Comparison of ENCODE assay signal across 18 cellular contexts in the genomic region with DNA sequence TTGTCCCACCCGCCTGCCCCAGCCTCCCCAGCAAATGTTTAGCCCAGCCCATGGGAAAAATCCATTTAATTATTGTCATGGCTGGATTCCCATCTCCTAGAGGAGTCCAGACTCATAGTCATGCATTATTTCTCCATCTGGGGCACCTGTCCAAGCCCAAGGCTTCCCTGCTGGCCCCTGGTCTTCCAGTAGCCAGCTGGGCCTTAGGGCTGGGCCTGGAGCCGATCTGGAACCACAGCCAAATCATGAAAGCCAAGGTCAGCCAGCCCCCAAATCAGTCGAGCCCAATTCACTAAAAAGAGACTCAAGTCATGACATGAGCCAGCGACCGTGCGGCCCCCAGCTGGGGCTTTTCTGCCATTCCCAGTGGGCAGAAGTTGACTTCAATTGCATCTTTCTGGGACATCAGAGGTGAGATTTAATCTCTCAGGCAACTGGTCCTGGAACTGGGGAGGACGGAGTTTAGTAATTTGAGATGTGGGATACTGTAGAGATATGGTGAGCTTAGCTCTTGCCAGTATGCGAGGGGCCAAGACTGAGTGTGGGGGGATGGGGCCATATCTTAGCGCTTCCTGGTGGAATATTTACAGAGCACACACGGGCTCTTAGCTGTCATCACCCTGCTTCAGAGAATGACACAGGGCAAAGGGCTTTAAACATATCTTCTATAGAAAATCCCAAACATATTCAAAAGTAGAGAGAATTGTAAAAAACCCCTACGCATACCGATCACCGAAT. TPM values are rescaled to one million over a fixed set of nuclear protein-coding genes. Genes with fewer than 3 reads are reported as not detected.
DNase-seq lines count a peak whose midpoint lies in the region; ATAC-seq and TF ChIP-seq lines count a peak whose summit lies in the region.
"Had no signal": no experiment of that assay in that cellular context is flagged by ENCODE, and none has a peak within 500 bp of the region (broad histone marks: within the 10 kb centered on the region; RNA-seq: fewer than 3 reads in every experiment).

No MANE protein-coding gene starts in this region.

- TF ChIP-seq POLR2A in heart left ventricle (IDR thresholded peaks at IDR 0.05): no peak

- H3K36me3 Mint-ChIP-seq in activated naive CD4-positive, alpha-beta T cell treated with anti-CD3 and anti-CD28 coated beads for 36 hours (ENCODE audit: low read depth): no peaks in the 10 kb centered on the region
- H3K36me3 Mint-ChIP-seq: CD14-positive monocyte had no signal

- H3K4me1 Mint-ChIP-seq in activated naive CD4-positive, alpha-beta T cell treated with anti-CD3 and anti-CD28 coated beads for 36 hours (ENCODE audit: low read depth): peaks cover 5% of the 10 kb centered on the region
- H3K4me1 Mint-ChIP-seq: CD14-positive monocyte had no signal

- peaks cover 6% of the 10 kb centered on the region for H3K9me3 Mint-ChIP-seq in activated naive CD4-positive, alpha-beta T cell treated with anti-CD3 and anti-CD28 coated beads for 36 hours

- 38 to 59% (median 49%) methylated on average over 13 of the region's 13 CpGs for whole genome bisulfite sequencing in heart left ventricle, 4 donors

- ATAC-seq in heart left ventricle: peak in 3 of 4 donors; percentile 34 to 89 (median 73)
- ATAC-seq in sciatic nerve: peak; percentile 44
- ATAC-seq: A549 had no signal

- no peak for TF ChIP-seq CTCF in heart left ventricle (IDR thresholded peaks at IDR 0.05)

- no peak overlapping the region for H3K4me3 Mint-ChIP-seq in activated naive CD4-positive, alpha-beta T cell treated with anti-CD3 and anti-CD28 coated beads for 36 hours
- H3K4me3 Mint-ChIP-seq: CD14-positive monocyte had no signal

- H3K4me1 ChIP-seq in adipocyte (ENCODE audit: control insufficient read depth, insufficient read depth, low read length) (peaks cover 14% of the 10 kb centered on the region), heart left ventricle (no peaks in the 10 kb centered on the region)
- H3K4me1 ChIP-seq: A549, HAP-1 had no signal

- DNase-seq in G401 (ENCODE audit: low spot score) (peak; percentile 29), adipocyte (ENCODE audit: low read depth) (no peak), heart left ventricle (peak in 3 of 5 donors; percentile 43 to 73 (median 64)), sciatic nerve (ENCODE audit: low spot score) (no peak), Kasumi-1 (lab: John Stamatoyannopoulos, UW) (no peak), NCI-H526 (lab: John Stamatoyannopoulos, UW) (no peak)
- no peak for DNase-seq in activated CD4-positive, CD25-positive, alpha-beta regulatory T cell (lab: John Stamatoyannopoulos, UW)
- DNase-seq in activated naive CD4-positive, alpha-beta T cell treated with anti-CD3 and anti-CD28 coated beads for 36 hours: no peak
- DNase-seq: NCI-H1436, NCI-H2081, NCI-H510A, PC-9, SK-N-SH had no signal

- H3K27me3 ChIP-seq in adipocyte (replicated peaks; ENCODE audit: control insufficient read depth, insufficient read depth, low read length) (no peaks in the 10 kb centered on the region), heart left ventricle (no peaks in the 10 kb centered on the region)

- no peak overlapping the region for H3K27ac ChIP-seq in heart left ventricle
- H3K27ac ChIP-seq: A549, HL-60, PC-9 had no signal

- intact Hi-C loops in heart left ventricle (cut with DNase I) (loop anchor here in 1 of 10 donors (10.0 kb wide), 1 partner anchor 66 kb away; no protein-coding TSS in a partner anchor), sciatic nerve (cut with DNase I) (no loop called here)
- intact Hi-C loops in activated naive CD4-positive, alpha-beta T cell treated with anti-CD3 and anti-CD28 coated beads for 36 hours (cut with micrococcal nuclease): no loop called here

- no peaks in the 10 kb centered on the region for H3K27me3 Mint-ChIP-seq in activated naive CD4-positive, alpha-beta T cell treated with anti-CD3 and anti-CD28 coated beads for 36 hours (ENCODE audit: low read depth)

- CTCF ChIA-PET in activated naive CD4-positive, alpha-beta T cell treated with anti-CD3 and anti-CD28 coated beads for 36 hours (lab: Charles Lee): no interaction called here

- peak overlapping the region; percentile 32 for H3K9ac ChIP-seq in adipocyte (ENCODE audit: low read length)
- H3K9ac ChIP-seq: SK-N-SH had no signal

- no peak overlapping the region for H3K27ac Mint-ChIP-seq in activated naive CD4-positive, alpha-beta T cell treated with anti-CD3 and anti-CD28 coated beads for 36 hours
- H3K27ac Mint-ChIP-seq: CD14-positive monocyte had no signal

- H3K36me3 ChIP-seq in adipocyte (ENCODE audit: control insufficient read depth, insufficient read depth, low read length, severe bottlenecking) (no peaks in the 10 kb centered on the region), heart left ventricle (no peaks in the 10 kb centered on the region)
- H3K36me3 ChIP-seq: HAP-1 had no signal

- H3K4me3 ChIP-seq in adipocyte (ENCODE audit: low read length) (peak overlapping the region; percentile 54), heart left ventricle (no peak overlapping the region)
- H3K4me3 ChIP-seq: A549, HAP-1, PC-9 had no signal

- no peaks in the 10 kb centered on the region for H3K9me3 ChIP-seq in adipocyte (ENCODE audit: control insufficient read depth, low read length)
- peaks cover 0 to 3% (median 0%) of the 10 kb centered on the region in 12 donors for H3K9me3 ChIP-seq in heart left ventricle
- H3K9me3 ChIP-seq: A549, HAP-1, SK-N-SH had no signal

- in situ Hi-C loops in G401 (cut with HindIII; ENCODE audit: low sequenced_read_pairs): no loop called here

RNA-seq across cellular contexts. Expression of a gene that starts 9.4 kb away (rescaled TPM):
- total RNA-seq in G401 (2014; rRNA removed; shearing (Covaris generic)): not detected in 2 replicates
- not detected for total RNA-seq in heart left ventricle
- polyA plus RNA-seq in heart left ventricle: not detected
- total RNA-seq in sciatic nerve: not detected
- under 1 TPM; 0.07 TPM for total RNA-seq in activated naive CD4-positive, alpha-beta T cell treated with anti-CD3 and anti-CD28 coated beads for 36 hours
- total RNA-seq: PC-9 had no signal
- polyA plus RNA-seq: A549, SK-N-SH had no signal

RNA-seq across cellular contexts. Expression of a gene that starts 19.7 kb away (rescaled TPM):
- total RNA-seq in G401 (2014; rRNA removed; shearing (Covaris generic)): 0.80 and 2.8 TPM in 2 replicates
- total RNA-seq in heart left ventricle (under 1 TPM in 1 of 9 donors, not detected in 8; 0.29 TPM), sciatic nerve (not detected)
- polyA plus RNA-seq in heart left ventricle: not detected
- under 1 TPM; 0.17 to 0.29 TPM for total RNA-seq in activated naive CD4-positive, alpha-beta T cell treated with anti-CD3 and anti-CD28 coated beads for 36 hours
- total RNA-seq: PC-9 had no signal
- polyA plus RNA-seq: SK-N-SH had no signal

RNA-seq across cellular contexts. Expression of a gene that starts 24.3 kb away (rescaled TPM):
- not detected in 2 replicates for total RNA-seq in G401 (2014; rRNA removed; shearing (Covaris generic))
- 1 to 10 TPM in 5 of 9 donors, under 1 TPM in 4; 0.42 to 9.1 (median 1.0) TPM for total RNA-seq in heart left ventricle
- under 1 TPM; 0.60 to 0.99 TPM for polyA plus RNA-seq in heart left ventricle
- 6.1 TPM for total RNA-seq in sciatic nerve
- 10 to 100 TPM; 63.2 to 66.2 TPM for total RNA-seq in activated naive CD4-positive, alpha-beta T cell treated with anti-CD3 and anti-CD28 coated beads for 36 hours
- total RNA-seq: Daoy, PC-9 had no signal
- polyA plus RNA-seq: A549 had no signal

RNA-seq across cellular contexts. Expression of a gene that starts 38.9 kb away (rescaled TPM):
- 24.9 and 28.2 TPM in 2 replicates for total RNA-seq in G401 (2014; rRNA removed; shearing (Covaris generic))
- 10 to 100 TPM; 23.1 to 52.4 (median 25.7) TPM for total RNA-seq in heart left ventricle
- 10 to 100 TPM; 19.0 to 26.2 TPM for polyA plus RNA-seq in heart left ventricle
- 30.2 TPM for total RNA-seq in sciatic nerve
- 10 to 100 TPM; 16.5 to 16.7 TPM for total RNA-seq in activated naive CD4-positive, alpha-beta T cell treated with anti-CD3 and anti-CD28 coated beads for 36 hours

Comparison
In these comparisons a context has a peak if more than half of its experiments do, and no peak if none do; other contexts are left out.
1. DNase-seq: peak in G401 (single experiment) and heart left ventricle (3 of 5); none in adipocyte (single experiment), sciatic nerve (single experiment), activated CD4-positive, CD25-positive, alpha-beta regulatory T cell (0 of 4), activated naive CD4-positive, alpha-beta T cell treated with anti-CD3 and anti-CD28 coated beads for 36 hours (single experiment), Kasumi-1 (0 of 2) and NCI-H526 (0 of 2).